In genomic region chr9:136538599-136539426, GRCh38 we compare ENCODE assay signal across 8 cellular contexts. TPM values are rescaled to one million over a fixed set of nuclear protein-coding genes. Genes with fewer than 3 reads are reported as not detected.
DNase-seq lines count a peak whose midpoint lies in the region; ATAC-seq lines count a peak whose summit lies in the region.

No MANE protein-coding gene starts in this region.

- ATAC-seq in HG03432 (IDR thresholded peaks at IDR 0.05; ENCODE audit: unreplicated experiment) (peak; percentile 31), GM18868 (IDR thresholded peaks at IDR 0.05; ENCODE audit: unreplicated experiment) (no peak), HG03139 (IDR thresholded peaks at IDR 0.05; ENCODE audit: unreplicated experiment) (no peak)

- intact Hi-C loops in cardiac septum (cut with DNase I) = loop anchor here (5.0 kb wide), 1 partner anchor 47 kb away; no protein-coding TSS in a partner anchor

- DNase-seq in Ammon's horn (ENCODE audit: low spot score) (peak; percentile 61), cardiac septum (ENCODE audit: low spot score) (peak; percentile 87), cerebellum (ENCODE audit: low spot score) (no peak)
- DNase-seq in activated CD8-positive, alpha-beta memory T cell treated with anti-CD3 and anti-CD28 coated beads for 48 hours (ENCODE audit: low read depth in 2 of 3, low spot score in 2 of 3) = peak in 2 of 3 experiments; percentile 44 to 48
- peak; percentile 47 for DNase-seq in stimulated activated CD8-positive, alpha-beta memory T cell treated with anti-CD3 and anti-CD28 coated beads, Interleukin-12 subunit alpha, Interleukin-12 subunit beta, amount 100 ng/mL, for 24 hours (ENCODE audit: extremely low read depth)

RNA-seq across cellular contexts. Expression of gene NOTCH1, which starts 7.0 kb away (rescaled TPM):
- total RNA-seq in cardiac septum (29.7 TPM), cerebellum (35.2 TPM)

RNA-seq across cellular contexts. Expression of gene SEC16A, which starts 56.0 kb away (rescaled TPM):
- total RNA-seq in cardiac septum = 33.7 TPM
- total RNA-seq in cerebellum = 18.4 TPM
